1 cellular context compared by ENCODE assay signal in the genomic region with DNA sequence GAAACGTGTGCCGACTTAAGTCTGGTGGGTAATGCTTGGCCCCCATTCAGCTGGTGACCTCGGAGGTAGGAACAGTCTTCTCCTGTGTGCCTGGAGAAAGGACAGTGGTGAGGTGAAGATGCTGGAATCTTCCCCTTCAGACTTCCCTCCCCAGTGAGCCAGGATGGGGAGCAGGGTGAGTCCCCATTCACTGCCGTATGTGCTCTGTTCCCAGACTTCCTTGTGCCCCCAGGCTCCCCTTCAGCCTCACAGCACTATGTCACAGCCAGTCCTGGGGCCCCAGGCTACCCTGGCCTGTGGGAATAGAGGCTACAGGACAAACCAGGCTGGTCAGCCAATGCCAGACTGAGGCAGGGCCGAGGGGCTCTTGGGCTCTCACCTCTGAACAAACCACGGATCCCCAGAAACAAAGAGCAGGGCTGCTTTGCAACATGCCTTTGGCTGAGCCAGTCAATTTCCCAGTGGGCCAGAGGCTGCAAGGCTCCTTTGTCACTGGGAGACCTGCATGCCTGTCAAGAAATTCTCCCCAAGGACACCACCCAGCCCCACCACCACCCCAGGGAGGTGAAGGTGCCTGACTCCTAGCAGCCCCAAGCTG.
TF ChIP-seq lines count a peak whose summit lies in the region.

No MANE protein-coding gene starts in this region.

TF ChIP-seq in H1, 55 proteins besides CTCF, POLR2A, EP300 and RAD21:
- TF ChIP-seq KDM1A (IDR thresholded peaks at IDR 0.05; ENCODE audit: borderline replicate concordance, low read length) (no peak), BACH1 (IDR thresholded peaks at IDR 0.05; ENCODE audit: low read length) (no peak)
